9 cellular contexts compared by ENCODE assay signal in genomic region chr1:26162220-26162703, GRCh38. TPM values are rescaled to one million over a fixed set of nuclear protein-coding genes. Genes with fewer than 3 reads are reported as not detected.
DNase-seq lines count a peak whose midpoint lies in the region; ATAC-seq, FAIRE-seq and TF ChIP-seq lines count a peak whose summit lies in the region.
"Had no signal": no experiment of that assay in that cellular context is flagged by ENCODE, and none has a peak within 500 bp of the region (broad histone marks: within the 10 kb centered on the region; RNA-seq: fewer than 3 reads in every experiment).

No MANE protein-coding gene starts in this region.

- peaks cover 35% of the 10 kb centered on the region for H3K4me1 Mint-ChIP-seq in activated naive CD4-positive, alpha-beta T cell treated with anti-CD3 and anti-CD28 coated beads, Interleukin-2, amount 10 ng/mL, durations not matched to agents 7 days and 5 days

- BruUV-seq in K562 (replicated peaks; lab: Mats Ljungman, UMichigan): no TSS peak

- no peaks in the 10 kb centered on the region for H3K36me3 Mint-ChIP-seq in activated naive CD4-positive, alpha-beta T cell treated with anti-CD3 and anti-CD28 coated beads, Interleukin-2, amount 10 ng/mL, durations not matched to agents 7 days and 5 days

- H3K4me3 ChIP-seq in K562: peak overlapping the region; percentile 43
- peak overlapping the region; percentile 23 for H3K4me3 ChIP-seq in lower leg skin (ENCODE audit: low read depth, poor library complexity, severe bottlenecking)
- H3K4me3 ChIP-seq in upper lobe of left lung: peak overlapping the region in 3 of 4 donors; percentile 45 to 62 (median 59)

- in situ Hi-C loops in K562 (cut with MboI): no loop called here

- no peak for TF ChIP-seq EP300 in K562 (IDR thresholded peaks at IDR 0.05; ENCODE audit: low read length)
- TF ChIP-seq EP300 in upper lobe of left lung (IDR thresholded peaks at IDR 0.05): no peak

- H3K4me2 ChIP-seq in K562 (ENCODE audit: insufficient read depth, low read length): peak overlapping the region; percentile 87

- FAIRE-seq in K562 (lab: Jason Lieb, UNC): peak; percentile 79

- no peak for DNase-seq in activated naive CD4-positive, alpha-beta T cell treated with anti-CD3 and anti-CD28 coated beads, Interleukin-2, amount 10 ng/mL, durations not matched to agents 7 days and 5 days
- no peak for DNase-seq in activated naive CD4-positive, alpha-beta T cell treated with Interleukin-2 at 50 U/mL for 16 hours
- DNase-seq in K562 (ENCODE audit: extremely low read depth in 1 of 4, low spot score in 3 of 4): no peak
- no peak for DNase-seq in lower leg skin (ENCODE audit: low spot score in 2 of 2)
- no peak for DNase-seq in upper lobe of left lung
- no peak for DNase-seq in left colon
- no peak for DNase-seq in superior temporal gyrus (ENCODE audit: extremely low spot score)
- DNase-seq: DND-41 had no signal

- no peaks in the 10 kb centered on the region for H3K9me3 Mint-ChIP-seq in activated naive CD4-positive, alpha-beta T cell treated with anti-CD3 and anti-CD28 coated beads, Interleukin-2, amount 10 ng/mL, durations not matched to agents 7 days and 5 days

- no peak for ATAC-seq in K562
- ATAC-seq in upper lobe of left lung (ENCODE audit: low FRiP score in 2 of 2): no peak
- ATAC-seq in HG02571 (IDR thresholded peaks at IDR 0.05; ENCODE audit: unreplicated experiment): no peak
- no peak for ATAC-seq in left colon

- H4K20me1 ChIP-seq in K562 (replicated peaks; ENCODE audit: control insufficient read depth, insufficient read depth, low read length): no peaks in the 10 kb centered on the region

- H3K4me1 ChIP-seq in K562 (replicated peaks in 1 of 2; ENCODE audit: control insufficient read depth in 2 of 2, insufficient read depth in 2 of 2, low read length in 2 of 2) (peaks cover 29 to 55% of the 10 kb centered on the region in 2 experiments), upper lobe of left lung (peaks cover 22 to 35% (median 34%) of the 10 kb centered on the region in 4 donors)

- H3K27ac ChIP-seq in K562 (ENCODE audit: extremely low read depth, low read depth, low read length) (peak overlapping the region; percentile 80), upper lobe of left lung (peak overlapping the region in 1 of 4 donors; percentile 81)

- TF ChIP-seq POLR2A in K562 (conservative IDR thresholded peaks at IDR 0.05) (no peak), lower leg skin (IDR thresholded peaks at IDR 0.05) (no peak), upper lobe of left lung (IDR thresholded peaks at IDR 0.05) (no peak)

- no peaks in the 10 kb centered on the region for H3K27me3 ChIP-seq in K562 (ENCODE audit: control insufficient read depth in 2 of 2, insufficient read depth in 2 of 2, low read length in 2 of 2)
- H3K27me3 ChIP-seq in upper lobe of left lung: peaks cover 0 to 3% (median 0%) of the 10 kb centered on the region in 4 donors

- POLR2A ChIA-PET in K562 (lab: Yijun Ruan, JAX): interaction anchor here (0.5 to 1.8 kb wide), 5 partner anchors 17 to 192 kb away, joined by 3 to 5 read pairs (median 4); partner anchors contain the start of gene CRYBG2

- H3K36me3 ChIP-seq in K562 (ENCODE audit: control insufficient read depth, insufficient read depth, low read length) (no peaks in the 10 kb centered on the region), upper lobe of left lung (no peaks in the 10 kb centered on the region)

- no peak for TF ChIP-seq RAD21 in K562 (CRISPR knock-in tag; conservative IDR thresholded peaks at IDR 0.05 in 1 of 2, IDR thresholded peaks at IDR 0.05 in 1 of 2)

- TF ChIP-seq CTCF in K562 (IDR thresholded peaks at IDR 0.05 in 2 of 3, conservative IDR thresholded peaks at IDR 0.05 in 1 of 3; ENCODE audit: insufficient read depth in 2 of 3, low read depth in 1 of 3, low read length in 3 of 3) (no peak), lower leg skin (IDR thresholded peaks at IDR 0.05) (no peak), upper lobe of left lung (IDR thresholded peaks at IDR 0.05) (no peak)

- WGBS in K562 (ENCODE audit: insufficient coverage, low coverage, missing lambda C conversion rate): 27% methylated on average over 20 of the region's 20 CpGs
- 21 to 26% methylated on average over 20 of the region's 20 CpGs for WGBS in lower leg skin, 2 donors
- 22 to 28% methylated on average over 18 to 20 of the region's 20 CpGs for WGBS in upper lobe of left lung, 2 donors

- intact Hi-C loops in K562 (cut with micrococcal nuclease) (loop anchor here (1.0 kb wide), 1 partner anchor 57 kb away; no protein-coding TSS in a partner anchor), lower leg skin (cut with DNase I; ENCODE audit: low total_unique reads) (no loop called here), left colon (cut with DNase I, micrococcal nuclease) (loop anchor here in 1 of 2 donors (5.0 kb wide), 1 partner anchor 55 kb away; no protein-coding TSS in a partner anchor)

- CTCF ChIA-PET in activated naive CD4-positive, alpha-beta T cell treated with anti-CD3 and anti-CD28 coated beads, Interleukin-2, amount 10 ng/mL, durations not matched to agents 7 days and 5 days (lab: Charles Lee): interaction anchor here (0.9 to 2.6 kb wide), 3 partner anchors 10 to 126 kb away, joined by 3 to 10 read pairs (median 6); no protein-coding TSS in a partner anchor
- CTCF ChIA-PET in K562 (lab: Yijun Ruan, JAX; ENCODE audit: low intra/inter-chr PET ratio): interaction anchor here (0.5 to 2.6 kb wide), 7 partner anchors 17 to 148 kb away, joined by 3 to 26 read pairs (median 4); no protein-coding TSS in a partner anchor

- H3K27ac Mint-ChIP-seq in activated naive CD4-positive, alpha-beta T cell treated with anti-CD3 and anti-CD28 coated beads, Interleukin-2, amount 10 ng/mL, durations not matched to agents 7 days and 5 days: no peak overlapping the region

- peak overlapping the region; percentile 78 to 95 for H3K9ac ChIP-seq in K562 (ENCODE audit: insufficient read depth in 1 of 2, low read depth in 2 of 2, low read length in 2 of 2)

- peak overlapping the region; percentile 99 for H2AFZ ChIP-seq in K562 (ENCODE audit: low read depth, low read length)

- H3K27me3 Mint-ChIP-seq in activated naive CD4-positive, alpha-beta T cell treated with anti-CD3 and anti-CD28 coated beads, Interleukin-2, amount 10 ng/mL, durations not matched to agents 7 days and 5 days: peaks cover 86% of the 10 kb centered on the region

- H3K4me3 Mint-ChIP-seq in activated naive CD4-positive, alpha-beta T cell treated with anti-CD3 and anti-CD28 coated beads, Interleukin-2, amount 10 ng/mL, durations not matched to agents 7 days and 5 days: peak overlapping the region; percentile 52

- H3K79me2 ChIP-seq in K562 (ENCODE audit: control insufficient read depth, insufficient read depth, low read length): no peaks in the 10 kb centered on the region; the same call in 2 of the 3 replicates

- no peaks in the 10 kb centered on the region for H3K9me1 ChIP-seq in K562 (ENCODE audit: control insufficient read depth, insufficient read depth, low read length)

- H3K9me3 ChIP-seq in K562 (replicated peaks; ENCODE audit: control insufficient read depth, insufficient read depth, low read depth, low read length) (no peaks in the 10 kb centered on the region), upper lobe of left lung (no peaks in the 10 kb centered on the region)

RNA-seq across cellular contexts. Expression of gene FAM110D, which starts 3.4 kb away (rescaled TPM):
- 0.92 and 1.5 TPM in 2 replicates for total RNA-seq in K562 (2011; cell fraction: chromatin; rRNA removed; ENCODE audit: low replicate concordance)
- total RNA-seq in K562 (2011; cell fraction: nucleolus; rRNA removed): 0.79 and 1.3 TPM in 2 replicates
- 1.5 and 2.1 TPM in 2 replicates for total RNA-seq in K562 (2011; cell fraction: nucleoplasm; rRNA removed)
- total RNA-seq in K562 (2014; rRNA removed) (0.64 and 0.69 TPM in 2 replicates), K562 (2014; rRNA removed; fragmentation: Illumina TruSeq; extraction: Trizol) (0.26 and 0.33 TPM in 2 replicates), K562 (2015; rRNA removed; fragmentation: Illumina TruSeq; extraction: Trizol) (0.29 and 0.34 TPM in 2 replicates), K562 (2021) (0.58 and 0.62 TPM in 2 replicates), lower leg skin (1 to 10 TPM in 3 of 4 donors, under 1 TPM in 1; 0.57 to 9.1 (median 3.2) TPM), upper lobe of left lung (1 to 10 TPM; 1.0 to 6.7 (median 4.7) TPM), left colon (1 to 10 TPM in 1 of 2 donors, under 1 TPM in 1; 0.85 to 1.0 TPM)
- polyA plus RNA-seq in K562 (2011; rRNA removed) (0.60 and 0.67 TPM in 2 replicates), K562 (2014; fragmentation: Illumina TruSeq; extraction: Trizol) (0.18 and 0.33 TPM in 2 replicates), K562 (2014; fragmentation: Nextera tagmentation; extraction: Ambion mirVana) (under 1 TPM; 0.04 to 0.11 TPM), K562 (2014; rRNA removed) (0.80 and 1.1 TPM in 2 replicates)
- 0.54 and 0.63 TPM in 2 replicates for polyA plus RNA-seq in K562 (2011; cell fraction: cytosol; rRNA removed)
- polyA plus RNA-seq in K562 (2011; cell fraction: nucleus; rRNA removed): 0.76 and 1.1 TPM in 2 replicates
- 0.53 and 0.86 TPM in 2 replicates for polyA plus RNA-seq in K562 (2012)
- polyA minus RNA-seq in K562 (2011; rRNA and poly(A)+ RNA removed): 0.14 and 0.27 TPM in 2 replicates
- 0.55 TPM in 1 of 2 replicates, not detected in the other for polyA minus RNA-seq in K562 (2011; cell fraction: cytosol; rRNA and poly(A)+ RNA removed)
- 0.54 and 0.67 TPM in 2 replicates for polyA minus RNA-seq in K562 (2011; cell fraction: nucleus; rRNA and poly(A)+ RNA removed)

RNA-seq across cellular contexts. Expression of gene C1orf232, which starts 6.5 kb away (rescaled TPM):
- total RNA-seq in K562 (2011; cell fraction: chromatin; rRNA removed; ENCODE audit: low replicate concordance): not detected in 2 replicates
- not detected in 2 replicates for total RNA-seq in K562 (2011; cell fraction: nucleolus; rRNA removed)
- not detected in 2 replicates for total RNA-seq in K562 (2011; cell fraction: nucleoplasm; rRNA removed)
- total RNA-seq in K562 (2014; rRNA removed): not detected in 2 replicates
- not detected in 2 replicates for total RNA-seq in K562 (2014; rRNA removed; fragmentation: Illumina TruSeq; extraction: Trizol)
- total RNA-seq in K562 (2015; rRNA removed; fragmentation: Illumina TruSeq; extraction: Trizol): not detected in 2 replicates
- total RNA-seq in K562 (2021): not detected in 2 replicates
- polyA plus RNA-seq in K562 (2011; rRNA removed): not detected in 2 replicates
- not detected in 2 replicates for polyA plus RNA-seq in K562 (2011; cell fraction: cytosol; rRNA removed)
- polyA plus RNA-seq in K562 (2011; cell fraction: nucleus; rRNA removed): not detected in 2 replicates
- polyA plus RNA-seq in K562 (2012): not detected in 2 replicates
- not detected in 2 replicates for polyA plus RNA-seq in K562 (2014; fragmentation: Illumina TruSeq; extraction: Trizol)
- polyA plus RNA-seq in K562 (2014; fragmentation: Nextera tagmentation; extraction: Ambion mirVana): not detected
- not detected in 2 replicates for polyA plus RNA-seq in K562 (2014; rRNA removed)
- not detected in 2 replicates for polyA minus RNA-seq in K562 (2011; rRNA and poly(A)+ RNA removed)
- polyA minus RNA-seq in K562 (2011; cell fraction: cytosol; rRNA and poly(A)+ RNA removed): not detected in 2 replicates
- not detected in 2 replicates for polyA minus RNA-seq in K562 (2011; cell fraction: nucleus; rRNA and poly(A)+ RNA removed)
- not detected for total RNA-seq in lower leg skin
- not detected for total RNA-seq in upper lobe of left lung
- not detected for total RNA-seq in left colon

RNA-seq across cellular contexts. Expression of gene ZNF593, which starts 7.4 kb away (rescaled TPM):
- total RNA-seq in K562 (2011; cell fraction: chromatin; rRNA removed; ENCODE audit: low replicate concordance): 12.7 and 40.0 TPM in 2 replicates
- total RNA-seq in K562 (2011; cell fraction: nucleolus; rRNA removed): 55.5 and 60.9 TPM in 2 replicates
- 22.8 and 27.3 TPM in 2 replicates for total RNA-seq in K562 (2011; cell fraction: nucleoplasm; rRNA removed)
- 233 and 259 TPM in 2 replicates for total RNA-seq in K562 (2014; rRNA removed)
- total RNA-seq in K562 (2014; rRNA removed; fragmentation: Illumina TruSeq; extraction: Trizol): 16.2 and 32.2 TPM in 2 replicates
- total RNA-seq in K562 (2015; rRNA removed; fragmentation: Illumina TruSeq; extraction: Trizol): 66.3 and 76.7 TPM in 2 replicates
- total RNA-seq in K562 (2021): 125 and 144 TPM in 2 replicates
- 48.2 and 51.6 TPM in 2 replicates for polyA plus RNA-seq in K562 (2011; rRNA removed)
- polyA plus RNA-seq in K562 (2011; cell fraction: cytosol; rRNA removed): 107 and 284 TPM in 2 replicates
- 48.1 and 66.6 TPM in 2 replicates for polyA plus RNA-seq in K562 (2011; cell fraction: nucleus; rRNA removed)
- 81.5 and 109 TPM in 2 replicates for polyA plus RNA-seq in K562 (2012)
- polyA plus RNA-seq in K562 (2014; fragmentation: Illumina TruSeq; extraction: Trizol): 37.2 and 58.8 TPM in 2 replicates
- 10 to 100 TPM in 1 of 2 experiments, 1 to 10 TPM in 1; 9.8 to 27.1 TPM for polyA plus RNA-seq in K562 (2014; fragmentation: Nextera tagmentation; extraction: Ambion mirVana)
- polyA plus RNA-seq in K562 (2014; rRNA removed): 313 and 334 TPM in 2 replicates
- polyA minus RNA-seq in K562 (2011; rRNA and poly(A)+ RNA removed): 6.5 and 11.3 TPM in 2 replicates
- polyA minus RNA-seq in K562 (2011; cell fraction: cytosol; rRNA and poly(A)+ RNA removed): 20.5 and 28.1 TPM in 2 replicates
- 27.1 and 36.7 TPM in 2 replicates for polyA minus RNA-seq in K562 (2011; cell fraction: nucleus; rRNA and poly(A)+ RNA removed)
- total RNA-seq in lower leg skin: 10 to 100 TPM; 17.4 to 49.3 (median 31.4) TPM
- 10 to 100 TPM in 5 of 6 donors, 1 to 10 TPM in 1; 9.8 to 46.5 (median 29.2) TPM for total RNA-seq in upper lobe of left lung
- 10 to 100 TPM; 17.6 to 21.2 TPM for total RNA-seq in left colon

RNA-seq across cellular contexts. Expression of gene ZNF593OS, which starts 9.4 kb away (rescaled TPM):
- not detected in 2 replicates for total RNA-seq in K562 (2011; cell fraction: chromatin; rRNA removed; ENCODE audit: low replicate concordance)
- total RNA-seq in K562 (2011; cell fraction: nucleolus; rRNA removed): 0.33 TPM in 1 of 2 replicates, not detected in the other
- total RNA-seq in K562 (2011; cell fraction: nucleoplasm; rRNA removed): not detected in 2 replicates
- total RNA-seq in K562 (2014; rRNA removed): not detected in 2 replicates
- total RNA-seq in K562 (2014; rRNA removed; fragmentation: Illumina TruSeq; extraction: Trizol): not detected in 2 replicates
- total RNA-seq in K562 (2015; rRNA removed; fragmentation: Illumina TruSeq; extraction: Trizol): not detected in 2 replicates
- total RNA-seq in K562 (2021): not detected in 2 replicates
- polyA plus RNA-seq in K562 (2011; rRNA removed): not detected in 2 replicates
- polyA plus RNA-seq in K562 (2011; cell fraction: cytosol; rRNA removed): 0.04 TPM in 1 of 2 replicates, not detected in the other
- not detected in 2 replicates for polyA plus RNA-seq in K562 (2011; cell fraction: nucleus; rRNA removed)
- 1.5 and 1.6 TPM in 2 replicates for polyA plus RNA-seq in K562 (2012)
- not detected in 2 replicates for polyA plus RNA-seq in K562 (2014; fragmentation: Illumina TruSeq; extraction: Trizol)
- polyA plus RNA-seq in K562 (2014; fragmentation: Nextera tagmentation; extraction: Ambion mirVana): under 1 TPM; 0.24 to 0.27 TPM
- polyA plus RNA-seq in K562 (2014; rRNA removed): not detected in 2 replicates
- polyA minus RNA-seq in K562 (2011; rRNA and poly(A)+ RNA removed): not detected in 2 replicates
- not detected in 2 replicates for polyA minus RNA-seq in K562 (2011; cell fraction: cytosol; rRNA and poly(A)+ RNA removed)
- 0.67 TPM in 1 of 2 replicates, not detected in the other for polyA minus RNA-seq in K562 (2011; cell fraction: nucleus; rRNA and poly(A)+ RNA removed)
- total RNA-seq in lower leg skin: not detected
- not detected for total RNA-seq in upper lobe of left lung
- not detected for total RNA-seq in left colon

RNA-seq across cellular contexts. Expression of gene CNKSR1, which starts 15.0 kb away (rescaled TPM):
- total RNA-seq in K562 (2011; cell fraction: chromatin; rRNA removed; ENCODE audit: low replicate concordance): 12.4 and 22.9 TPM in 2 replicates
- 7.5 and 12.7 TPM in 2 replicates for total RNA-seq in K562 (2011; cell fraction: nucleolus; rRNA removed)
- 6.0 and 9.3 TPM in 2 replicates for total RNA-seq in K562 (2011; cell fraction: nucleoplasm; rRNA removed)
- total RNA-seq in K562 (2014; rRNA removed) (1.1 and 2.4 TPM in 2 replicates), K562 (2014; rRNA removed; fragmentation: Illumina TruSeq; extraction: Trizol) (0.73 and 0.80 TPM in 2 replicates), K562 (2015; rRNA removed; fragmentation: Illumina TruSeq; extraction: Trizol) (1.8 and 2.4 TPM in 2 replicates), K562 (2021) (1.6 and 2.0 TPM in 2 replicates), lower leg skin (10 to 100 TPM; 16.8 to 71.4 (median 45.0) TPM), upper lobe of left lung (10 to 100 TPM; 20.4 to 98.5 (median 43.1) TPM), left colon (10 to 100 TPM; 37.3 to 45.6 TPM)
- polyA plus RNA-seq in K562 (2011; rRNA removed) (0.91 and 0.93 TPM in 2 replicates), K562 (2014; fragmentation: Illumina TruSeq; extraction: Trizol) (2.0 and 2.2 TPM in 2 replicates), K562 (2014; fragmentation: Nextera tagmentation; extraction: Ambion mirVana) (under 1 TPM; 0.03 to 0.10 TPM), K562 (2014; rRNA removed) (2.0 and 2.8 TPM in 2 replicates)
- polyA plus RNA-seq in K562 (2011; cell fraction: cytosol; rRNA removed): 1.3 and 2.6 TPM in 2 replicates
- polyA plus RNA-seq in K562 (2011; cell fraction: nucleus; rRNA removed): 4.0 and 6.5 TPM in 2 replicates
- polyA plus RNA-seq in K562 (2012): 2.1 and 3.1 TPM in 2 replicates
- polyA minus RNA-seq in K562 (2011; rRNA and poly(A)+ RNA removed): 0.45 and 0.56 TPM in 2 replicates
- polyA minus RNA-seq in K562 (2011; cell fraction: cytosol; rRNA and poly(A)+ RNA removed): 1.2 and 2.7 TPM in 2 replicates
- 0.94 and 1.8 TPM in 2 replicates for polyA minus RNA-seq in K562 (2011; cell fraction: nucleus; rRNA and poly(A)+ RNA removed)
